ENCODE assay signal across 11 cellular contexts in the genomic region with DNA sequence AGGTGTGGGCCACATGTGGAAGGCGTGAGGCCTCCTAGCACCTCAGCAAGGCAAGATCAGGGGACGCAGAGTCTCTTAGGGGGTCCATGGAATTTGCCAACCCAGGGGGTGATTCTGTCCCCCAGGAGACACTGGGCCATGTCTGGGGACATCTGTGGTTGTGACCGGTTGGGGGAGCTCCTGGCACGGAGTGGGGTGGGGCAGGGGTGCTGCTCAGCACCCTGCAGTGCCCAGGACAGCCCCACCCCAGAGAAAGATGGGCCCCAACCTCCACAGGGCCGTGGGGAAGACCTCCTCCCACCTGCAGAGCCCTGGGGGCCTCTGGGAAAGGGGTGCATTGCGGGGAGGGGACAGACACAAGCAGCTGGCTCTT. TPM values are rescaled to one million over a fixed set of nuclear protein-coding genes. Genes with fewer than 3 reads are reported as not detected.
A peak's percentile ranks its signal among the peaks of the same experiment; 100 is the strongest.
DNase-seq lines count a peak whose midpoint lies in the region; ATAC-seq and TF ChIP-seq lines count a peak whose summit lies in the region.
"Had no signal": no experiment of that assay in that cellular context is flagged by ENCODE, and none has a peak within 500 bp of the region (broad histone marks: within the 10 kb centered on the region; RNA-seq: fewer than 3 reads in every experiment).

No MANE protein-coding gene starts in this region.

- H3K4me3 Mint-ChIP-seq in activated CD4-positive, alpha-beta T cell treated with anti-CD3 and anti-CD28 coated beads for 36 hours: no peak overlapping the region

- no peaks in the 10 kb centered on the region for H3K9me3 Mint-ChIP-seq in activated CD4-positive, alpha-beta T cell treated with anti-CD3 and anti-CD28 coated beads for 36 hours (ENCODE audit: low read depth)

- CTCF ChIA-PET in activated CD4-positive, alpha-beta T cell treated with anti-CD3 and anti-CD28 coated beads for 36 hours (lab: Charles Lee): interaction anchor here (0.5 kb wide), 1 partner anchor 519 kb away, joined by 3 read pairs; no protein-coding TSS in a partner anchor
- CTCF ChIA-PET in HEK293T (lab: Yijun Ruan, JAX): no interaction called here

- no peak for TF ChIP-seq CTCF in adrenal gland (IDR thresholded peaks at IDR 0.05)
- TF ChIP-seq CTCF in lower lobe of right lung (IDR thresholded peaks at IDR 0.05): no peak
- no peak for TF ChIP-seq CTCF in tibial nerve (IDR thresholded peaks at IDR 0.05)

- intact Hi-C loops in activated CD4-positive, alpha-beta T cell treated with anti-CD3 and anti-CD28 coated beads for 36 hours (cut with DNase I, micrococcal nuclease): no loop called here
- intact Hi-C loops in adrenal gland (cut with DNase I) (no loop called here), lower lobe of right lung (cut with DNase I) (no loop called here)

- peaks cover 12% of the 10 kb centered on the region for H3K36me3 Mint-ChIP-seq in activated CD4-positive, alpha-beta T cell treated with anti-CD3 and anti-CD28 coated beads for 36 hours (ENCODE audit: low read depth)

- 55 to 100% (median 82%) methylated on average over 1 to 6 of the region's 6 CpGs for WGBS in adrenal gland, 4 donors
- WGBS in tibial nerve, 2 donors: 75 to 90% methylated on average over 2 to 4 of the region's 6 CpGs

- H3K27me3 ChIP-seq in adrenal gland (no peaks in the 10 kb centered on the region), lower lobe of right lung (ENCODE audit: low read depth) (no peaks in the 10 kb centered on the region), tibial nerve (no peaks in the 10 kb centered on the region)
- H3K27me3 ChIP-seq: colonic mucosa had no signal

- H3K27ac ChIP-seq in adrenal gland (peak overlapping the region in 4 of 5 donors; percentile 91 to 99 (median 98)), lower lobe of right lung (peak overlapping the region; percentile 97), tibial nerve (peak overlapping the region; percentile 99)
- H3K27ac ChIP-seq: colonic mucosa, parathyroid adenoma had no signal

- H3K36me3 ChIP-seq in adrenal gland (replicated peaks in 1 of 2): peaks cover 0 to 56% of the 10 kb centered on the region in 2 donors
- H3K36me3 ChIP-seq in lower lobe of right lung: peaks cover 68% of the 10 kb centered on the region
- peaks cover 0 to 51% (median 15%) of the 10 kb centered on the region in 3 donors for H3K36me3 ChIP-seq in tibial nerve

- H3K4me3 ChIP-seq in adrenal gland (peak overlapping the region in 1 of 4 donors; percentile 99), lower lobe of right lung (peak overlapping the region; percentile 94), tibial nerve (peak overlapping the region in 2 of 4 donors; percentile 96 to 99)
- H3K4me3 ChIP-seq: colonic mucosa had no signal

- no peak for ATAC-seq in activated CD4-positive, alpha-beta T cell treated with anti-CD3 and anti-CD28 coated beads for 36 hours
- no peak for ATAC-seq in lower lobe of right lung

- H3K4me1 ChIP-seq in adrenal gland (replicated peaks in 1 of 2) (peaks cover 77 to 83% of the 10 kb centered on the region in 2 donors), lower lobe of right lung (peaks cover 84% of the 10 kb centered on the region), tibial nerve (peaks cover 0 to 84% (median 81%) of the 10 kb centered on the region in 4 donors)

- TF ChIP-seq EP300 in tibial nerve (IDR thresholded peaks at IDR 0.05): no peak

- peaks cover 39% of the 10 kb centered on the region for H3K4me1 Mint-ChIP-seq in activated CD4-positive, alpha-beta T cell treated with anti-CD3 and anti-CD28 coated beads for 36 hours

- H3K27ac Mint-ChIP-seq in activated CD4-positive, alpha-beta T cell treated with anti-CD3 and anti-CD28 coated beads for 36 hours: peak overlapping the region; percentile 55

- H3K9me3 ChIP-seq in adrenal gland (replicated peaks in 1 of 3) (no peaks in the 10 kb centered on the region), lower lobe of right lung (no peaks in the 10 kb centered on the region), tibial nerve (no peaks in the 10 kb centered on the region)
- H3K9me3 ChIP-seq: colonic mucosa had no signal

- no peak for DNase-seq in activated CD4-positive, alpha-beta T cell treated with anti-CD3 and anti-CD28 coated beads for 36 hours
- DNase-seq in activated CD4-positive, alpha-beta T cell treated with anti-CD3 and anti-CD28 coated beads for 4 hours: no peak
- DNase-seq in adrenal gland (peak in 1 of 7 donors; percentile 20), lower lobe of right lung (no peak), tibial nerve (ENCODE audit: low spot score in 2 of 2) (no peak), ureter (ENCODE audit: low spot score) (no peak), HEK293T (ENCODE audit: extremely low spot score) (no peak), OCI-M2 (lab: John Stamatoyannopoulos, UW; ENCODE audit: unreplicated experiment) (no peak)
- DNase-seq: NCI-H345 had no signal

- TF ChIP-seq POLR2A in adrenal gland (IDR thresholded peaks at IDR 0.05): no peak
- no peak for TF ChIP-seq POLR2A in tibial nerve (IDR thresholded peaks at IDR 0.05)

- POLR2A ChIA-PET in activated CD4-positive, alpha-beta T cell treated with anti-CD3 and anti-CD28 coated beads for 36 hours (lab: Charles Lee): no interaction called here
- POLR2A ChIA-PET in HEK293T (lab: Yijun Ruan, JAX): interaction anchor here (1.3 kb wide), 1 partner anchor 12 kb away, joined by 6 read pairs; no protein-coding TSS in a partner anchor

- no peaks in the 10 kb centered on the region for H3K27me3 Mint-ChIP-seq in activated CD4-positive, alpha-beta T cell treated with anti-CD3 and anti-CD28 coated beads for 36 hours

TF ChIP-seq in HEK293T, 16 proteins besides CTCF, POLR2A, EP300 and RAD21:
- TF ChIP-seq ZNF384 (IDR thresholded peaks at IDR 0.05) (no peak), LEF1 (IDR thresholded peaks at IDR 0.05; ENCODE audit: borderline replicate concordance) (no peak), CTBP1 (IDR thresholded peaks at IDR 0.05; ENCODE audit: borderline replicate concordance) (no peak), ARNT (IDR thresholded peaks at IDR 0.05) (no peak), TARDBP (IDR thresholded peaks at IDR 0.05) (no peak), L3MBTL2 (conservative IDR thresholded peaks at IDR 0.05) (no peak), FOXM1 (IDR thresholded peaks at IDR 0.05; ENCODE audit: borderline replicate concordance) (no peak), HDGF (IDR thresholded peaks at IDR 0.05; ENCODE audit: borderline replicate concordance) (no peak), FOXA1 (IDR thresholded peaks at IDR 0.05) (no peak), FOXK2 (IDR thresholded peaks at IDR 0.05) (no peak), NFRKB (IDR thresholded peaks at IDR 0.05) (no peak), SUZ12 (IDR thresholded peaks at IDR 0.05) (no peak), ELF4 (IDR thresholded peaks at IDR 0.05) (no peak), BHLHE40 (IDR thresholded peaks at IDR 0.05; ENCODE audit: borderline replicate concordance) (no peak), SP1 (IDR thresholded peaks at IDR 0.05) (no peak)
- TF ChIP-seq, protein P1, sequence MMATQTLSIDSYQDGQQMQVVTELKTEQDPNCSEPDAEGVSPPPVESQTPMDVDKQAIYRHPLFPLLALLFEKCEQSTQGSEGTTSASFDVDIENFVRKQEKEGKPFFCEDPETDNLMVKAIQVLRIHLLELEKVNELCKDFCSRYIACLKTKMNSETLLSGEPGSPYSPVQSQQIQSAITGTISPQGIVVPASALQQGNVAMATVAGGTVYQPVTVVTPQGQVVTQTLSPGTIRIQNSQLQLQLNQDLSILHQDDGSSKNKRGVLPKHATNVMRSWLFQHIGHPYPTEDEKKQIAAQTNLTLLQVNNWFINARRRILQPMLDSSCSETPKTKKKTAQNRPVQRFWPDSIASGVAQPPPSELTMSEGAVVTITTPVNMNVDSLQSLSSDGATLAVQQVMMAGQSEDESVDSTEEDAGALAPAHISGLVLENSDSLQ (IDR thresholded peaks at IDR 0.05): no peak

RNA-seq across cellular contexts. Expression of a gene that starts 4.0 kb away (rescaled TPM):
- 100 to 1,000 TPM; 139 to 155 TPM for total RNA-seq in activated CD4-positive, alpha-beta T cell treated with anti-CD3 and anti-CD28 coated beads for 36 hours
- total RNA-seq in adrenal gland (100 to 1,000 TPM; 106 to 440 (median 171) TPM), lower lobe of right lung (268 TPM), tibial nerve (100 to 1,000 TPM; 126 to 265 (median 152) TPM), ureter (151 TPM)
- 100 to 1,000 TPM in 2 of 3 donors, 10 to 100 TPM in 1; 30.4 to 238 (median 140) TPM for polyA plus RNA-seq in adrenal gland

RNA-seq across cellular contexts. Expression of a gene that starts 31.5 kb away (rescaled TPM):
- total RNA-seq in activated CD4-positive, alpha-beta T cell treated with anti-CD3 and anti-CD28 coated beads for 36 hours: 10 to 100 TPM; 46.7 to 61.8 TPM
- 100 to 1,000 TPM in 1 of 8 donors, 10 to 100 TPM in 7; 55.0 to 122 (median 82.4) TPM for total RNA-seq in adrenal gland
- 10 to 100 TPM; 11.8 to 87.5 (median 57.7) TPM for polyA plus RNA-seq in adrenal gland
- total RNA-seq in lower lobe of right lung: 62.0 TPM
- total RNA-seq in tibial nerve: 10 to 100 TPM; 54.0 to 94.5 (median 73.5) TPM
- total RNA-seq in ureter: 102 TPM

RNA-seq across cellular contexts. Expression of a gene that starts 49.1 kb away (rescaled TPM):
- 100 to 1,000 TPM; 148 to 156 TPM for total RNA-seq in activated CD4-positive, alpha-beta T cell treated with anti-CD3 and anti-CD28 coated beads for 36 hours
- total RNA-seq in adrenal gland: 10 to 100 TPM; 25.5 to 54.0 (median 45.2) TPM
- polyA plus RNA-seq in adrenal gland: 10 to 100 TPM; 13.6 to 22.4 (median 16.0) TPM
- 69.2 TPM for total RNA-seq in lower lobe of right lung
- total RNA-seq in tibial nerve: 10 to 100 TPM; 31.7 to 70.8 (median 35.2) TPM
- 51.0 TPM for total RNA-seq in ureter

RNA-seq across cellular contexts. Expression of a gene that starts 49.7 kb away (rescaled TPM):
- 10 to 100 TPM; 15.2 to 16.6 TPM for total RNA-seq in activated CD4-positive, alpha-beta T cell treated with anti-CD3 and anti-CD28 coated beads for 36 hours
- total RNA-seq in adrenal gland (1 to 10 TPM in 6 of 8 donors, under 1 TPM in 2; 0.69 to 8.7 (median 2.1) TPM), lower lobe of right lung (7.4 TPM), tibial nerve (10 to 100 TPM; 28.6 to 46.3 (median 33.2) TPM), ureter (5.9 TPM)
- 10 to 100 TPM in 2 of 3 donors, 1 to 10 TPM in 1; 2.6 to 24.6 (median 17.4) TPM for polyA plus RNA-seq in adrenal gland
